Comparison of ENCODE assay signal across 23 cellular contexts in genomic region chr13:109205315-109205714, GRCh38.
DNase-seq lines count a peak whose midpoint lies in the region; ATAC-seq and TF ChIP-seq lines count a peak whose summit lies in the region.
"Had no signal": no experiment of that assay in that cellular context is flagged by ENCODE, and none has a peak within 500 bp of the region (broad histone marks: within the 10 kb centered on the region; RNA-seq: fewer than 3 reads in every experiment).

No MANE protein-coding gene starts in this region.

- no peak overlapping the region for H2AFZ ChIP-seq in SK-N-SH (ENCODE audit: low read depth)

- H3K9me3 ChIP-seq in SK-N-SH (no peaks in the 10 kb centered on the region), A673 (ENCODE audit: low read depth, low read length, poor library complexity, severe bottlenecking) (no peaks in the 10 kb centered on the region)
- H3K9me3 ChIP-seq: Caco-2 had no signal

- H3K9me2 ChIP-seq in SK-N-SH, result no peaks in the 10 kb centered on the region

- no peak for TF ChIP-seq CTCF in SK-N-SH (IDR thresholded peaks at IDR 0.05)
- no peak for TF ChIP-seq CTCF in foreskin keratinocyte (conservative IDR thresholded peaks at IDR 0.05)
- no peak for TF ChIP-seq CTCF in A673 (conservative IDR thresholded peaks at IDR 0.05; ENCODE audit: low read depth, low read length)

- H4K20me1 ChIP-seq in SK-N-SH (ENCODE audit: insufficient read depth), result no peaks in the 10 kb centered on the region
- H4K20me1 ChIP-seq: BLaER1 treated with 17β-estradiol and CSF1 and Interleukin-3, amounts not matched to agents 10 nM and 100 nM had no signal

- no peak for TF ChIP-seq RAD21 in SK-N-SH (IDR thresholded peaks at IDR 0.05; ENCODE audit: low read length)

- no peak overlapping the region for H3K9ac ChIP-seq in SK-N-SH
- H3K9ac ChIP-seq: BLaER1 treated with 17β-estradiol and CSF1 and Interleukin-3, amounts not matched to agents 10 nM and 100 nM had no signal

- H3K4me2 ChIP-seq in SK-N-SH, result no peak overlapping the region
- H3K4me2 ChIP-seq: BLaER1 treated with 17β-estradiol and CSF1 and Interleukin-3, amounts not matched to agents 10 nM and 100 nM had no signal

- POLR2A ChIA-PET in SK-N-SH (lab: Yijun Ruan, JAX), result interaction anchor here (0.5 kb wide), 1 partner anchor 999 kb away, joined by 3 read pairs; no protein-coding TSS in a partner anchor
- POLR2A ChIA-PET in A673 (lab: Charles Lee; ENCODE audit: low non-redundant PET), result no interaction called here

- 43% methylated on average over 2 of the region's 2 CpGs for WGBS in SK-N-SH (ENCODE audit: low lambda C conversion rate)

- H3K27ac ChIP-seq in SK-N-SH (ENCODE audit: low read depth in 2 of 2, low read length in 1 of 2) (no peak overlapping the region; a peak in 1 of 4 replicates), foreskin keratinocyte (no peak overlapping the region), A673 (ENCODE audit: low read depth, low read length, poor library complexity, severe bottlenecking) (no peak overlapping the region)
- H3K27ac ChIP-seq: BLaER1 treated with 17β-estradiol and CSF1 and Interleukin-3, amounts not matched to agents 10 nM and 100 nM; HL-60 had no signal

- intact Hi-C loops in A673 (cut with micrococcal nuclease; ENCODE audit: unreplicated experiment), result no loop called here

- H3K4me3 ChIP-seq in SK-N-SH (ENCODE audit: low read depth in 2 of 2, low read length in 1 of 2) (no peak overlapping the region), A673 (ENCODE audit: low read depth, low read length, poor library complexity, severe bottlenecking) (no peak overlapping the region)
- H3K4me3 ChIP-seq: BLaER1 treated with 17β-estradiol and CSF1 and Interleukin-3, amounts not matched to agents 10 nM and 100 nM had no signal

- no peaks in the 10 kb centered on the region for H3K27me3 ChIP-seq in SK-N-SH (ENCODE audit: insufficient read depth)
- no peaks in the 10 kb centered on the region for H3K27me3 ChIP-seq in foreskin keratinocyte
- H3K27me3 ChIP-seq in A673 (replicated peaks; ENCODE audit: insufficient read depth, low read depth, low read length, poor library complexity), result no peaks in the 10 kb centered on the region
- H3K27me3 ChIP-seq: BLaER1 treated with 17β-estradiol and CSF1 and Interleukin-3, amounts not matched to agents 10 nM and 100 nM had no signal

- DNase-seq in AG08395 (ENCODE audit: low spot score) (peak; percentile 14), HCEC 1CT (peak; percentile 27), SK-N-SH (no peak), foreskin keratinocyte (no peak), A673 (ENCODE audit: low spot score) (no peak), NCI-H2227 treated with DMSO at 0.1 percent for 48 hours (lab: John Stamatoyannopoulos, UW) (no peak)
- DNase-seq in activated CD4-positive, alpha-beta T cell treated with anti-CD3 and anti-CD28 coated beads for 1 hour, result no peak
- no peak for DNase-seq in stimulated activated CD4-positive, alpha-beta T cell treated with anti-CD3 and anti-CD28 coated beads, Interleukin-2, amount 100 ng/mL, for 48 hours
- DNase-seq: ACHN; Caco-2; CD4-positive, alpha-beta memory T cell; DMS 273 treated with DMSO at 0.1 percent for 48 hours; GF-D8; KG1; NCI-H1092 treated with DMSO at 0.1 percent for 48 hours; NCI-H1436 treated with DMSO at 0.1 percent for 48 hours; NCI-H1930; NCI-H2171 treated with DMSO at 0.1 percent for 48 hours; NCI-H446; NCI-H526 treated with DMSO at 0.1 percent for 48 hours; Right ventricle myocardium superior had no signal

- H3K36me3 ChIP-seq in SK-N-SH (replicated peaks in 1 of 2; ENCODE audit: control insufficient read depth in 1 of 2, insufficient read depth in 2 of 2, low read length in 1 of 2) (no peaks in the 10 kb centered on the region), A673 (ENCODE audit: insufficient read depth, low read length, poor library complexity, severe bottlenecking) (no peaks in the 10 kb centered on the region)
- H3K36me3 ChIP-seq: BLaER1 treated with 17β-estradiol and CSF1 and Interleukin-3, amounts not matched to agents 10 nM and 100 nM had no signal

- no peaks in the 10 kb centered on the region for H3F3A ChIP-seq in SK-N-SH (replicated peaks; ENCODE audit: insufficient read depth)

- no peak for TF ChIP-seq EP300 in SK-N-SH (IDR thresholded peaks at IDR 0.05; ENCODE audit: borderline replicate concordance in 1 of 2, low read depth in 1 of 2, low read length in 1 of 2)

- H3K79me2 ChIP-seq in SK-N-SH (ENCODE audit: insufficient read depth), result no peaks in the 10 kb centered on the region

- CTCF ChIA-PET in SK-N-SH (lab: Yijun Ruan, JAX), result interaction anchor here (1.0 to 2.4 kb wide), 3 partner anchors 8 to 59 kb away, joined by 3 to 9 read pairs (median 4); no protein-coding TSS in a partner anchor
- CTCF ChIA-PET in A673 (lab: Charles Lee), result no interaction called here

- ATAC-seq in foreskin keratinocyte, result peak; percentile 44

- no TSS peak for BruUV-seq in A673 (replicated peaks; lab: Mats Ljungman, UMichigan)

- H3K4me1 ChIP-seq in SK-N-SH (ENCODE audit: control insufficient read depth in 1 of 2, insufficient read depth in 2 of 2, low read depth in 1 of 2, low read length in 1 of 2) (peaks cover 0 to 12% of the 10 kb centered on the region in 2 experiments; a peak in 2 of 4 replicates), foreskin keratinocyte (peaks cover 4% of the 10 kb centered on the region), A673 (ENCODE audit: insufficient read depth, low read length, poor library complexity, severe bottlenecking) (no peaks in the 10 kb centered on the region)

TF ChIP-seq in SK-N-SH, 30 proteins besides CTCF, POLR2A, EP300 and RAD21:
- TF ChIP-seq JUND (IDR thresholded peaks at IDR 0.05) (peak; percentile 39), FOSL2 (IDR thresholded peaks at IDR 0.05; ENCODE audit: borderline replicate concordance, low read depth) (peak; percentile 46; the same call in 1 of the 2 replicates), ELF1 (IDR thresholded peaks at IDR 0.05) (no peak), CHD2 (IDR thresholded peaks at IDR 0.05; ENCODE audit: low read length, partially characterized antibody) (no peak)

Comparison
In these comparisons a context has a peak if more than half of its experiments do, and no peak if none do; other contexts are left out.
1. DNase-seq: peak in AG08395 (single experiment) and HCEC 1CT (single experiment); none in SK-N-SH (single experiment), foreskin keratinocyte (0 of 2), activated CD4-positive, alpha-beta T cell treated with anti-CD3 and anti-CD28 coated beads for 1 hour (single experiment), A673 (single experiment), stimulated activated CD4-positive, alpha-beta T cell treated with anti-CD3 and anti-CD28 coated beads, Interleukin-2, amount 100 ng/mL, for 48 hours (0 of 2) and NCI-H2227 treated with DMSO at 0.1 percent for 48 hours (single experiment).